In the genomic region with DNA sequence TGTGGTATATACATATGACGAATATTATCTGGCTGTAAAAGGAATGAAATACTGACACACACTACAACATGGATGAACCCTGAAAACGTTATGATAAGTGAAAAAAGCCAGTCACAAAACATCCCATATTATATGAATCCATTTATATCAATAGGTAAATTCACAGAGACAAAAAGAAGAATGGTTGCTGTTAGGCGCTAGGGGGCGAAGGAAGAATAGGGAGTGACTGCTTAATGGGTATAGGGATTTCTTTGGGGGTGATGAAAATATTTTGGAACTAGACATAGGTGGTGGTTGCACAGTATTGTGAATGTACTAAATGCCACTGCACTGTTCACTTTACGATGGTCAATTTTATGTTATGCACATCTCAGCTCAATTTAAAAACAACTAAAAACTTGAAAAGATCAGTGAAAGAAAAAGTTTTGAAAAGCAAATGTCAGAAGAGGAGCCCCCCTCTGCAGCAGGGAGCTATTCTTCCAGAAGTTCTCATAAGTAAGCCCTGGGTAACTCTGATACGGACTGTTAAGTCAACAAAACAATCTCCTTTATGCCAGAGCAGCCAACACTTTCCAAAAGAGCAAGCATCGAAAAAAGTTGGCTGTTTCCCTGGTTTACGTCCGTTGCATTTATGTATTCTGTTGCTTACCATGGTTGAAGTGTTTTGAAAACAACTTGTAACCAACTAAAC, we compare ENCODE assay signal across 9 cellular contexts.
DNase-seq lines count a peak whose midpoint lies in the region; ATAC-seq and TF ChIP-seq lines count a peak whose summit lies in the region.
"Had no signal": no experiment of that assay in that cellular context is flagged by ENCODE, and none has a peak within 500 bp of the region (broad histone marks: within the 10 kb centered on the region; RNA-seq: fewer than 3 reads in every experiment).

No MANE protein-coding gene starts in this region.

- H3K4me1 Mint-ChIP-seq in activated naive CD8-positive, alpha-beta T cell treated with anti-CD3 and anti-CD28 coated beads, Interleukin-2, amount 50 U/mL, for 24 hours: peaks cover 30% of the 10 kb centered on the region

- H3K4me3 ChIP-seq in heart left ventricle (peak overlapping the region in 1 of 12 donors; percentile 18), mucosa of descending colon (no peak overlapping the region)

- peaks cover 0 to 25% (median 0%) of the 10 kb centered on the region in 9 donors for H3K27me3 ChIP-seq in heart left ventricle

- DNase-seq in heart left ventricle (no peak), cardiac septum (ENCODE audit: low spot score) (no peak), mucosa of descending colon (no peak), RPMI8226 (no peak), inferior parietal cortex (ENCODE audit: extremely low spot score) (no peak), DMS 273 (lab: John Stamatoyannopoulos, UW; ENCODE audit: unreplicated experiment) (no peak)
- DNase-seq in activated naive CD8-positive, alpha-beta T cell treated with anti-CD3 and anti-CD28 coated beads, Interleukin-2, amount 50 U/mL, for 24 hours: no peak
- DNase-seq: COR-L47 had no signal

- H3K36me3 ChIP-seq in heart left ventricle: no peaks in the 10 kb centered on the region
- no peaks in the 10 kb centered on the region for H3K36me3 ChIP-seq in mucosa of descending colon (ENCODE audit: low read depth)

- H3K36me3 Mint-ChIP-seq in activated naive CD8-positive, alpha-beta T cell treated with anti-CD3 and anti-CD28 coated beads, Interleukin-2, amount 50 U/mL, for 24 hours (ENCODE audit: low read depth): no peaks in the 10 kb centered on the region

- TF ChIP-seq CTCF in heart left ventricle (IDR thresholded peaks at IDR 0.05) (no peak), mucosa of descending colon (IDR thresholded peaks at IDR 0.05) (no peak)

- H3K27me3 Mint-ChIP-seq in activated naive CD8-positive, alpha-beta T cell treated with anti-CD3 and anti-CD28 coated beads, Interleukin-2, amount 50 U/mL, for 24 hours: no peaks in the 10 kb centered on the region

- TF ChIP-seq POLR2A in heart left ventricle (IDR thresholded peaks at IDR 0.05): no peak

- H3K4me3 Mint-ChIP-seq in activated naive CD8-positive, alpha-beta T cell treated with anti-CD3 and anti-CD28 coated beads, Interleukin-2, amount 50 U/mL, for 24 hours: peak overlapping the region; percentile 59

- ATAC-seq in heart left ventricle (peak in 2 of 4 donors; percentile 20 to 35), mucosa of descending colon (peak; percentile 12), GM18870 (IDR thresholded peaks at IDR 0.05; ENCODE audit: unreplicated experiment) (no peak)
- no peak for ATAC-seq in activated naive CD8-positive, alpha-beta T cell treated with anti-CD3 and anti-CD28 coated beads, Interleukin-2, amount 50 U/mL, for 24 hours

- peak overlapping the region; percentile 81 for H3K27ac Mint-ChIP-seq in activated naive CD8-positive, alpha-beta T cell treated with anti-CD3 and anti-CD28 coated beads, Interleukin-2, amount 50 U/mL, for 24 hours

- H3K9me3 ChIP-seq in heart left ventricle: no peaks in the 10 kb centered on the region
- H3K9me3 ChIP-seq in mucosa of descending colon: no peaks in the 10 kb centered on the region

- 57 to 73% (median 63%) methylated on average over 9 of the region's 9 CpGs for WGBS in heart left ventricle, 4 donors

- peaks cover 4% of the 10 kb centered on the region for H3K9me3 Mint-ChIP-seq in activated naive CD8-positive, alpha-beta T cell treated with anti-CD3 and anti-CD28 coated beads, Interleukin-2, amount 50 U/mL, for 24 hours

- H3K4me1 ChIP-seq in heart left ventricle (peaks cover 0 to 28% (median 4%) of the 10 kb centered on the region in 12 donors), mucosa of descending colon (ENCODE audit: low read depth) (no peaks in the 10 kb centered on the region)

- H3K27ac ChIP-seq in heart left ventricle: peak overlapping the region; percentile 57 to 81 (median 74)

- intact Hi-C loops in heart left ventricle (cut with DNase I) (loop anchor here in 3 of 10 donors (10.0 kb wide), 2 partner anchors 108 to 358 kb away; no protein-coding TSS in a partner anchor), cardiac septum (cut with DNase I) (loop anchor here (10.0 kb wide), 1 partner anchor 108 kb away; no protein-coding TSS in a partner anchor), mucosa of descending colon (cut with DNase I, micrococcal nuclease) (no loop called here)
